ENCODE assay signal across 9 cellular contexts in the genomic region with DNA sequence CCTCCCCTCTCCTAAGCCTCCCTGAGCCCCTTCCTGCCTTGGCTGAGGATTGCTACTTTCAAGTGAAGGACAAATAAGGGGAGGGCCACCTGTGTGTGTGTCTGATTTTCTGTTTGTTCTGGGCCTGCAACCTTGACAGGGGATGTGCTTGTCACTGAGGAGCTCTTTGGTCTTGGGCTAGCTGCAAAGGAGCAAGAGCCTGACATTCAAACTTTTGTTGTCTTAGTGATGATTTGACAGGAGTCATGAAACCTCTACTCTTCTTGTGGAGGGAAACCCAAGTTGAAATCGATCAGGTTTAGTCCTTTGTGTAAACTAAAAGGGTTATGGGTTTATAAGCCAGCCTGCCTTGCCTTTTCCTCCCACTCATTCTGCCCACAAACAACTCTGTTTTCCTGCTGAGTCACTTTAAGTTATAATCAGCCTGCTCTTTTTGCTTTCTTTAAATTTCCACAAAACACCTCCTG. TPM values are rescaled to one million over a fixed set of nuclear protein-coding genes. Genes with fewer than 3 reads are reported as not detected.
DNase-seq lines count a peak whose midpoint lies in the region; ATAC-seq, FAIRE-seq and TF ChIP-seq lines count a peak whose summit lies in the region.
"Had no signal": no experiment of that assay in that cellular context is flagged by ENCODE, and none has a peak within 500 bp of the region (broad histone marks: within the 10 kb centered on the region; RNA-seq: fewer than 3 reads in every experiment).

No MANE protein-coding gene starts in this region.

- H3K36me3 Mint-ChIP-seq in activated T-cell treated with anti-CD3 and anti-CD28 coated beads, Interleukin-2, amount 50 U/mL, for 72 hours (ENCODE audit: insufficient read depth in 2 of 2), result peaks cover 2 to 22% of the 10 kb centered on the region in 2 donors
- peaks cover 72% of the 10 kb centered on the region for H3K36me3 Mint-ChIP-seq in activated naive CD8-positive, alpha-beta T cell treated with anti-CD3 and anti-CD28 coated beads, Interleukin-2, amount 50 U/mL, for 24 hours (ENCODE audit: low read depth)

- peak overlapping the region; percentile 20 to 81 for H3K4me3 Mint-ChIP-seq in activated T-cell treated with anti-CD3 and anti-CD28 coated beads, Interleukin-2, amount 50 U/mL, for 72 hours
- peak overlapping the region; percentile 8 for H3K4me3 Mint-ChIP-seq in activated naive CD8-positive, alpha-beta T cell treated with anti-CD3 and anti-CD28 coated beads, Interleukin-2, amount 50 U/mL, for 24 hours
- H3K4me3 Mint-ChIP-seq: B cell had no signal

- FAIRE-seq in kidney (lab: Jason Lieb, UNC), result no peak
- FAIRE-seq in GM12891 (lab: Jason Lieb, UNC), result no peak

- H3K9me3 Mint-ChIP-seq in activated T-cell treated with anti-CD3 and anti-CD28 coated beads, Interleukin-2, amount 50 U/mL, for 72 hours, result no peaks in the 10 kb centered on the region
- no peaks in the 10 kb centered on the region for H3K9me3 Mint-ChIP-seq in activated naive CD8-positive, alpha-beta T cell treated with anti-CD3 and anti-CD28 coated beads, Interleukin-2, amount 50 U/mL, for 24 hours

- H3K9me3 ChIP-seq in kidney (ENCODE audit: control insufficient read depth in 1 of 2, low read length in 2 of 2), result no peaks in the 10 kb centered on the region

- no peak for DNase-seq in activated T-cell treated with anti-CD3 and anti-CD28 coated beads, Interleukin-2, amount 50 U/mL, for 72 hours
- no peak for DNase-seq in activated T-cell treated with anti-CD3 and anti-CD28 coated beads, Interleukin-2, amount 50 U/mL, for 1 hour
- DNase-seq in activated naive CD8-positive, alpha-beta T cell treated with anti-CD3 and anti-CD28 coated beads, Interleukin-2, amount 50 U/mL, for 24 hours, result no peak
- DNase-seq in kidney (no peak), substantia nigra (lab: John Stamatoyannopoulos, UW) (no peak), NCI-H1105 (lab: John Stamatoyannopoulos, UW) (no peak), GM12891 (ENCODE audit: insufficient read length, low spot score) (no peak), putamen (ENCODE audit: low spot score) (no peak)

- no peaks in the 10 kb centered on the region for H3K27me3 Mint-ChIP-seq in activated T-cell treated with anti-CD3 and anti-CD28 coated beads, Interleukin-2, amount 50 U/mL, for 72 hours (ENCODE audit: low read depth)
- no peaks in the 10 kb centered on the region for H3K27me3 Mint-ChIP-seq in activated naive CD8-positive, alpha-beta T cell treated with anti-CD3 and anti-CD28 coated beads, Interleukin-2, amount 50 U/mL, for 24 hours
- H3K27me3 Mint-ChIP-seq: B cell had no signal

- peak; percentile 70 to 74 for ATAC-seq in activated T-cell treated with anti-CD3 and anti-CD28 coated beads, Interleukin-2, amount 50 U/mL, for 72 hours (replicated peaks in 1 of 2)
- peak; percentile 55 for ATAC-seq in activated naive CD8-positive, alpha-beta T cell treated with anti-CD3 and anti-CD28 coated beads, Interleukin-2, amount 50 U/mL, for 24 hours

- peaks cover 54% of the 10 kb centered on the region for H3K4me1 Mint-ChIP-seq in activated T-cell treated with anti-CD3 and anti-CD28 coated beads, Interleukin-2, amount 50 U/mL, for 72 hours (ENCODE audit: low read depth)
- H3K4me1 Mint-ChIP-seq in activated naive CD8-positive, alpha-beta T cell treated with anti-CD3 and anti-CD28 coated beads, Interleukin-2, amount 50 U/mL, for 24 hours, result peaks cover 50% of the 10 kb centered on the region

- TF ChIP-seq CTCF in kidney (IDR thresholded peaks at IDR 0.05; ENCODE audit: borderline replicate concordance, extremely low read depth, insufficient read depth), result no peak

- intact Hi-C loops in kidney (cut with DNase I), result no loop called here

- H3K36me3 ChIP-seq in kidney (ENCODE audit: control insufficient read depth in 1 of 2, insufficient read depth in 2 of 2, low read length in 2 of 2), result peaks cover 62 to 83% of the 10 kb centered on the region in 2 donors

- H3K4me3 ChIP-seq in kidney (ENCODE audit: low read length in 2 of 2), result no peak overlapping the region

- H3K4me1 ChIP-seq in kidney (ENCODE audit: control insufficient read depth in 1 of 2, insufficient read depth in 1 of 2, low read depth in 1 of 2, low read length in 2 of 2), result peaks cover 21 to 22% of the 10 kb centered on the region in 2 donors

- H3K27ac Mint-ChIP-seq in activated T-cell treated with anti-CD3 and anti-CD28 coated beads, Interleukin-2, amount 50 U/mL, for 72 hours, result peak overlapping the region; percentile 95
- H3K27ac Mint-ChIP-seq in activated naive CD8-positive, alpha-beta T cell treated with anti-CD3 and anti-CD28 coated beads, Interleukin-2, amount 50 U/mL, for 24 hours, result peak overlapping the region; percentile 82
- H3K27ac Mint-ChIP-seq: B cell had no signal

- no peak for TF ChIP-seq POLR2A in GM12891 (IDR thresholded peaks at IDR 0.05; ENCODE audit: low read depth, low read length)

- peak overlapping the region in 1 of 2 donors; percentile 28 for H3K9ac ChIP-seq in kidney (ENCODE audit: low read length in 2 of 2)

- H3K27ac ChIP-seq in kidney (ENCODE audit: low read depth in 2 of 2, low read length in 2 of 2), result peak overlapping the region; percentile 33 to 70
- H3K27ac ChIP-seq in substantia nigra (ENCODE audit: low read depth, low read length, poor library complexity, severe bottlenecking), result peak overlapping the region; percentile 94

TF ChIP-seq in GM12891, 5 proteins besides CTCF, POLR2A, EP300 and RAD21:
- TF ChIP-seq SPI1 (IDR thresholded peaks at IDR 0.05; ENCODE audit: low read depth, low read length), result no peak

RNA-seq across cellular contexts. Expression of gene CLTA, which starts 16.9 kb away (rescaled TPM):
- total RNA-seq in activated T-cell treated with anti-CD3 and anti-CD28 coated beads, Interleukin-2, amount 50 U/mL, for 72 hours, result 10 to 100 TPM; 86.8 to 91.6 TPM
- total RNA-seq in kidney, result 205 TPM
- 331 TPM for polyA plus RNA-seq in kidney (ENCODE audit: insufficient read depth, low read depth, low replicate concordance)
- 161 TPM for polyA plus RNA-seq in GM12891 (2012; ENCODE audit: low read depth, missing spikeins)

RNA-seq across cellular contexts. Expression of gene CCIN, which starts 38.4 kb away (rescaled TPM):
- total RNA-seq in activated T-cell treated with anti-CD3 and anti-CD28 coated beads, Interleukin-2, amount 50 U/mL, for 72 hours, result under 1 TPM in 1 of 2 donors, not detected in 1; 0.12 TPM
- 0.13 TPM for total RNA-seq in kidney
- not detected for polyA plus RNA-seq in kidney (ENCODE audit: insufficient read depth, low read depth, low replicate concordance)
- polyA plus RNA-seq in GM12891 (2012; ENCODE audit: low read depth, missing spikeins), result not detected
- total RNA-seq: B cell had no signal

RNA-seq across cellular contexts. Expression of gene GNE, which starts 50.7 kb away (rescaled TPM):
- total RNA-seq in activated T-cell treated with anti-CD3 and anti-CD28 coated beads, Interleukin-2, amount 50 U/mL, for 72 hours, result 10 to 100 TPM; 19.1 to 19.5 TPM
- total RNA-seq in kidney, result 48.1 TPM
- polyA plus RNA-seq in kidney (ENCODE audit: insufficient read depth, low read depth, low replicate concordance), result 10.3 TPM
- 3.9 TPM for polyA plus RNA-seq in GM12891 (2012; ENCODE audit: low read depth, missing spikeins)
